Comparison of ENCODE assay signal across 8 cellular contexts in genomic region chr2:218186355-218186766, GRCh38. TPM values are rescaled to one million over a fixed set of nuclear protein-coding genes. Genes with fewer than 3 reads are reported as not detected.
A peak's percentile ranks its signal among the peaks of the same experiment; 100 is the strongest.
DNase-seq lines count a peak whose midpoint lies in the region; ATAC-seq and TF ChIP-seq lines count a peak whose summit lies in the region.

No MANE protein-coding gene starts in this region.

- H3K27me3 Mint-ChIP-seq in naive thymus-derived CD8-positive, alpha-beta T cell: peaks cover 0 to 3% (median 0%) of the 10 kb centered on the region in 5 donors

- peak overlapping the region in 5 of 10 donors; percentile 9 to 49 (median 47) for H3K27ac Mint-ChIP-seq in naive thymus-derived CD8-positive, alpha-beta T cell

- no peak overlapping the region for H3K9ac ChIP-seq in NT2/D1 (ENCODE audit: insufficient read length, low read depth)

- H3K4me3 Mint-ChIP-seq in naive thymus-derived CD8-positive, alpha-beta T cell: no peak overlapping the region

- H3K27me3 ChIP-seq in GM06990 (replicated peaks; ENCODE audit: control insufficient read depth, insufficient read depth, low read length) (no peaks in the 10 kb centered on the region; the same call in 1 of the 2 replicates), NT2/D1 (ENCODE audit: insufficient read depth, insufficient read length) (no peaks in the 10 kb centered on the region)

- H3K4me3 ChIP-seq in GM06990 (replicated peaks; ENCODE audit: low read depth, low read length) (no peak overlapping the region), NT2/D1 (ENCODE audit: insufficient read length, low read depth) (no peak overlapping the region)

- no peaks in the 10 kb centered on the region for H3K9me3 Mint-ChIP-seq in naive thymus-derived CD8-positive, alpha-beta T cell

- H3K36me3 ChIP-seq in GM06990 (ENCODE audit: control insufficient read depth, insufficient read depth, low read length) (no peaks in the 10 kb centered on the region), NT2/D1 (ENCODE audit: insufficient read depth, insufficient read length, low read length) (no peaks in the 10 kb centered on the region)

- H3K9me3 ChIP-seq in NT2/D1 (ENCODE audit: insufficient read depth, low read length): no peaks in the 10 kb centered on the region; the same call in 1 of the 2 replicates

- TF ChIP-seq CTCF in GM06990 (IDR thresholded peaks at IDR 0.05; ENCODE audit: insufficient read depth, low read length, poor library complexity, severe bottlenecking): peak; percentile 80

- peak; percentile 38 for DNase-seq in GM06990 (ENCODE audit: extremely low read depth, insufficient read length)
- peak; percentile 28 for DNase-seq in HS-5 (ENCODE audit: low read depth)
- DNase-seq in NT2/D1 (ENCODE audit: low read depth, low spot score): peak; percentile 55
- peak; percentile 70 for DNase-seq in activated CD8-positive, alpha-beta memory T cell treated with anti-CD3 and anti-CD28 coated beads, Interleukin-2, amount 50 U/mL, for 4 hours
- peak; percentile 49 to 82 (median 68) for DNase-seq in naive thymus-derived CD8-positive, alpha-beta T cell
- DNase-seq in stimulated activated CD8-positive, alpha-beta memory T cell treated with anti-CD3 and anti-CD28 coated beads, Interleukin-7, amount 100 ng/mL, for 24 hours (ENCODE audit: low read depth): peak; percentile 33

- H3K4me1 ChIP-seq in NT2/D1 (ENCODE audit: insufficient read depth, insufficient read length): no peaks in the 10 kb centered on the region

- peaks cover 5 to 14% (median 10%) of the 10 kb centered on the region in 4 donors for H3K4me1 Mint-ChIP-seq in naive thymus-derived CD8-positive, alpha-beta T cell

- ATAC-seq in esophagus mucosa: peak; percentile 90
- ATAC-seq in naive thymus-derived CD8-positive, alpha-beta T cell: peak; percentile 97 to 99
- ATAC-seq in GM18511 (IDR thresholded peaks at IDR 0.05; ENCODE audit: unreplicated experiment): no peak

- POLR2A ChIA-PET in naive thymus-derived CD8-positive, alpha-beta T cell (lab: Charles Lee): interaction anchor here (0.9 kb wide), 1 partner anchor 82 kb away, joined by 7 read pairs; no protein-coding TSS in a partner anchor

- H3K36me3 Mint-ChIP-seq in naive thymus-derived CD8-positive, alpha-beta T cell: no peaks in the 10 kb centered on the region

RNA-seq across cellular contexts. Expression of gene CXCR1, which starts 19.6 kb away (rescaled TPM):
- 0.72 TPM for total RNA-seq in esophagus mucosa
- total RNA-seq in naive thymus-derived CD8-positive, alpha-beta T cell: not detected
- under 1 TPM in 1 of 3 donors, not detected in 2; 0.39 TPM for polyA plus RNA-seq in naive thymus-derived CD8-positive, alpha-beta T cell

RNA-seq across cellular contexts. Expression of gene ARPC2, which starts 30.6 kb away (rescaled TPM):
- 383 TPM for total RNA-seq in esophagus mucosa
- total RNA-seq in naive thymus-derived CD8-positive, alpha-beta T cell: 100 to 1,000 TPM; 425 to 448 TPM
- polyA plus RNA-seq in naive thymus-derived CD8-positive, alpha-beta T cell: 100 to 1,000 TPM; 690 to 865 (median 728) TPM
